In genomic region chr17:81329279-81329926, GRCh38 we compare ENCODE assay signal across 1 cellular context.
TF ChIP-seq lines count a peak whose summit lies in the region.

No MANE protein-coding gene starts in this region.

TF ChIP-seq in HepG2, 621 proteins besides CTCF, POLR2A, EP300 and RAD21 (continued from another document and continues in another):
- TF ChIP-seq ZBTB34 (CRISPR knock-in tag; IDR thresholded peaks at IDR 0.05) (no peak), ZNF230 (CRISPR knock-in tag; IDR thresholded peaks at IDR 0.05) (no peak), MTF2 (CRISPR knock-in tag; IDR thresholded peaks at IDR 0.05; ENCODE audit: borderline replicate concordance) (no peak), DNMT3B (CRISPR knock-in tag; conservative IDR thresholded peaks at IDR 0.05) (peak; percentile 71; the same call in 1 of the 2 replicates), HMG20A (CRISPR knock-in tag; IDR thresholded peaks at IDR 0.05; ENCODE audit: borderline replicate concordance) (peak; percentile 19; the same call in 1 of the 2 replicates), CSRNP2 (CRISPR knock-in tag; conservative IDR thresholded peaks at IDR 0.05; ENCODE audit: low read depth) (no peak), TARDBP (CRISPR knock-in tag; IDR thresholded peaks at IDR 0.05) (peak; percentile 64; the same call in 1 of the 2 replicates), MBNL3 (CRISPR knock-in tag; conservative IDR thresholded peaks at IDR 0.05) (no peak), ZNF496 (CRISPR knock-in tag; IDR thresholded peaks at IDR 0.05; ENCODE audit: insufficient replicate concordance) (no peak), TCF7 (IDR thresholded peaks at IDR 0.05; ENCODE audit: low read depth) (no peak), AKNA (CRISPR knock-in tag; IDR thresholded peaks at IDR 0.05; ENCODE audit: borderline replicate concordance) (no peak), ONECUT2 (CRISPR knock-in tag; IDR thresholded peaks at IDR 0.05) (no peak), THAP8 (CRISPR knock-in tag; IDR thresholded peaks at IDR 0.05; ENCODE audit: borderline replicate concordance) (no peak), ZNF44 (CRISPR knock-in tag; IDR thresholded peaks at IDR 0.05) (no peak), PPARG (CRISPR knock-in tag; conservative IDR thresholded peaks at IDR 0.05) (no peak; the same call in 1 of the 2 replicates), POGK (CRISPR knock-in tag; conservative IDR thresholded peaks at IDR 0.05) (no peak; the same call in 1 of the 2 replicates), PLRG1 (conservative IDR thresholded peaks at IDR 0.05) (no peak), ZNF800 (CRISPR knock-in tag; IDR thresholded peaks at IDR 0.05) (peak; percentile 61; the same call in 1 of the 2 replicates), HNRNPLL (IDR thresholded peaks at IDR 0.05; ENCODE audit: low read depth, low read length, poor library complexity, severe bottlenecking) (peak; percentile 34), SP140L (CRISPR knock-in tag; IDR thresholded peaks at IDR 0.05; ENCODE audit: borderline replicate concordance) (no peak), FOXC1 (CRISPR knock-in tag; IDR thresholded peaks at IDR 0.05; ENCODE audit: borderline replicate concordance) (no peak), KLF12 (CRISPR knock-in tag; IDR thresholded peaks at IDR 0.05; ENCODE audit: borderline replicate concordance) (no peak), HHEX (CRISPR knock-in tag; IDR thresholded peaks at IDR 0.05) (no peak), FOXM1 (CRISPR knock-in tag; IDR thresholded peaks at IDR 0.05) (no peak), CBX2 (IDR thresholded peaks at IDR 0.05; ENCODE audit: low read depth, low read length) (no peak), CBX2 (CRISPR knock-in tag; IDR thresholded peaks at IDR 0.05; ENCODE audit: low read depth) (no peak), RXRA (CRISPR knock-in tag; IDR thresholded peaks at IDR 0.05) (0 out of 2 replicates have a peak, but pooled peaks have one; percentile 17), ZNF766 (CRISPR knock-in tag; IDR thresholded peaks at IDR 0.05; ENCODE audit: borderline replicate concordance) (0 out of 2 replicates have a peak, but pooled peaks have one; percentile 31), MEIS1 (CRISPR knock-in tag; IDR thresholded peaks at IDR 0.05; ENCODE audit: borderline replicate concordance) (no peak), PLSCR1 (CRISPR knock-in tag; IDR thresholded peaks at IDR 0.05; ENCODE audit: borderline replicate concordance) (no peak), CEBPZ (IDR thresholded peaks at IDR 0.05; ENCODE audit: low read length) (no peak), ZNF260 (CRISPR knock-in tag; IDR thresholded peaks at IDR 0.05; ENCODE audit: borderline replicate concordance, low read depth) (no peak), HDAC6 (IDR thresholded peaks at IDR 0.05; ENCODE audit: low read depth, low read length) (no peak), ARHGAP35 (CRISPR knock-in tag; IDR thresholded peaks at IDR 0.05; ENCODE audit: borderline replicate concordance) (no peak), KLF16 (CRISPR knock-in tag; IDR thresholded peaks at IDR 0.05) (no peak), ZNF75D (CRISPR knock-in tag; IDR thresholded peaks at IDR 0.05; ENCODE audit: borderline replicate concordance) (no peak), TCF12 (IDR thresholded peaks at IDR 0.05) (no peak), TCF12 (CRISPR knock-in tag; IDR thresholded peaks at IDR 0.05) (no peak), ZNF557 (CRISPR knock-in tag; IDR thresholded peaks at IDR 0.05) (no peak), ZNF687 (CRISPR knock-in tag; IDR thresholded peaks at IDR 0.05) (peak; percentile 63), ZSCAN21 (CRISPR knock-in tag; IDR thresholded peaks at IDR 0.05; ENCODE audit: borderline replicate concordance) (no peak), JUNB (CRISPR knock-in tag; IDR thresholded peaks at IDR 0.05; ENCODE audit: borderline replicate concordance) (no peak)
